22 cellular contexts compared by ENCODE assay signal in the genomic region with DNA sequence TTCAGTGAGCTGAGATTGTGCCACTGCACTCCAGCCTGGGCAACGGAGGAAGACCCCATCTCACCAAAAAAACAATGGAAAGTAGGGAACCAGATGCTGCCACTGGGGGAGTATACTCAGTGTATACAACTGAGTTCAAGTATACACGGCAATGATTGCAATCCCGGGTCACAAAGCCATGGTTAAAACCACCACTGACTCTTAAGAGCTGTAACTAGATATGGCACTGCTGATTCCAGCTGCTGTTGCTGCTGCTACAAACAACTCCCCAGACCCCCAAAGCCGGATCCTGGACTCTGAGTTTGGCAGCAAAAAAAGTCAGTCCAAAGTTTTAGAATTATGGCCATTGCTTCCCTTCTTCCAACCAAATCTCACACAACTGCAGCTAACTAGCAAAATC. TPM values are rescaled to one million over a fixed set of nuclear protein-coding genes. Genes with fewer than 3 reads are reported as not detected.
DNase-seq lines count a peak whose midpoint lies in the region; ATAC-seq and TF ChIP-seq lines count a peak whose summit lies in the region.
"Had no signal": no experiment of that assay in that cellular context is flagged by ENCODE, and none has a peak within 500 bp of the region (broad histone marks: within the 10 kb centered on the region; RNA-seq: fewer than 3 reads in every experiment).

No MANE protein-coding gene starts in this region.

- H3F3A ChIP-seq in SK-N-SH (replicated peaks; ENCODE audit: insufficient read depth) = no peaks in the 10 kb centered on the region

- 72% methylated on average over 4 of the region's 4 CpGs for WGBS in SK-N-SH (ENCODE audit: low lambda C conversion rate)
- 83 to 87% methylated on average over 4 of the region's 4 CpGs for WGBS in testis, 2 donors

- H3K9ac ChIP-seq in SK-N-SH = no peak overlapping the region

- peaks cover 3% of the 10 kb centered on the region for H3K9me3 Mint-ChIP-seq in WTC11

- H3K4me1 Mint-ChIP-seq in WTC11 = no peaks in the 10 kb centered on the region

- H3K36me3 ChIP-seq in SK-N-SH (replicated peaks in 1 of 2; ENCODE audit: control insufficient read depth in 1 of 2, insufficient read depth in 2 of 2, low read length in 1 of 2) (no peaks in the 10 kb centered on the region), testis (ENCODE audit: low read depth, missing control alignments) (no peaks in the 10 kb centered on the region), HAP-1 (replicated peaks) (no peaks in the 10 kb centered on the region)
- H3K36me3 ChIP-seq: BE2C had no signal

- no peak overlapping the region for H3K4me2 ChIP-seq in SK-N-SH

- TF ChIP-seq RAD21 in SK-N-SH (IDR thresholded peaks at IDR 0.05; ENCODE audit: low read length) = no peak

- no peak for TF ChIP-seq POLR2A in testis (IDR thresholded peaks at IDR 0.05)

- H3K4me3 ChIP-seq in SK-N-SH (ENCODE audit: low read depth in 2 of 2, low read length in 1 of 2) = no peak overlapping the region
- H3K4me3 ChIP-seq in testis = no peak overlapping the region
- no peak overlapping the region for H3K4me3 ChIP-seq in HAP-1

- H4K20me1 ChIP-seq in SK-N-SH (ENCODE audit: insufficient read depth) = no peaks in the 10 kb centered on the region

- H3K27ac ChIP-seq in SK-N-SH (ENCODE audit: low read depth in 2 of 2, low read length in 1 of 2) (no peak overlapping the region), testis (no peak overlapping the region)

- peaks cover 6% of the 10 kb centered on the region; the same call in 1 of the 2 replicates for H3K27me3 ChIP-seq in SK-N-SH (ENCODE audit: insufficient read depth)
- H3K27me3 ChIP-seq in testis = no peaks in the 10 kb centered on the region
- H3K27me3 ChIP-seq in HAP-1 (ENCODE audit: low read depth) = no peaks in the 10 kb centered on the region
- H3K27me3 ChIP-seq: BE2C had no signal

- H3K9me3 ChIP-seq in SK-N-SH (no peaks in the 10 kb centered on the region), testis (no peaks in the 10 kb centered on the region), HAP-1 (peaks cover 5% of the 10 kb centered on the region)
- H3K9me3 ChIP-seq: BE2C had no signal

- ATAC-seq in SK-N-SH treated with all-trans-retinoic acid at 6 μM for 48 hours = no peak
- no peak for ATAC-seq in WTC11
- ATAC-seq in HG03095 (IDR thresholded peaks at IDR 0.05; ENCODE audit: unreplicated experiment) = no peak

- no peaks in the 10 kb centered on the region for H3K27me3 Mint-ChIP-seq in WTC11 (ENCODE audit: low read depth)

- H3K79me2 ChIP-seq in SK-N-SH (ENCODE audit: insufficient read depth) = no peaks in the 10 kb centered on the region

- H3K36me3 Mint-ChIP-seq in WTC11 = peaks cover 7% of the 10 kb centered on the region

- 0 out of 2 replicates have a peak overlapping the region, but pooled peaks have one; percentile 4 for H2AFZ ChIP-seq in SK-N-SH (ENCODE audit: low read depth)

- H3K9me2 ChIP-seq in SK-N-SH = no peaks in the 10 kb centered on the region

- no peak for TF ChIP-seq CTCF in SK-N-SH (IDR thresholded peaks at IDR 0.05)
- no peak for TF ChIP-seq CTCF in WTC11 (IDR thresholded peaks at IDR 0.05)
- TF ChIP-seq CTCF in testis (IDR thresholded peaks at IDR 0.05) = no peak

- TF ChIP-seq EP300 in SK-N-SH (IDR thresholded peaks at IDR 0.05; ENCODE audit: borderline replicate concordance in 1 of 2, low read depth in 1 of 2, low read length in 1 of 2) = no peak

- H3K4me3 Mint-ChIP-seq in WTC11 = no peak overlapping the region

- CTCF ChIA-PET in SK-N-SH (lab: Yijun Ruan, JAX) (interaction anchor here (0.9 to 2.0 kb wide), 4 partner anchors 11 to 36 kb away, joined by 3 to 11 read pairs (median 6); no protein-coding TSS in a partner anchor), WTC11 (lab: Charles Lee) (interaction anchor here (1.7 to 1.8 kb wide), 2 partner anchors 18 to 19 kb away, joined by 5 to 8 read pairs; no protein-coding TSS in a partner anchor)

- POLR2A ChIA-PET in SK-N-SH (lab: Yijun Ruan, JAX) (no interaction called here), WTC11 (lab: Charles Lee) (interaction anchor here (0.9 kb wide), 1 partner anchor 26 kb away, joined by 3 read pairs; no protein-coding TSS in a partner anchor)

- no peak for DNase-seq in SK-N-SH
- no peak for DNase-seq in WTC11 (ENCODE audit: low spot score)
- DNase-seq in myocyte (ENCODE audit: low read depth) = peak; percentile 32
- DNase-seq in testis = no peak
- DNase-seq in HAP-1 (ENCODE audit: low spot score in 2 of 2) = no peak
- DNase-seq: BE2C, Calu3, DMS79 treated with DMSO at 0.1 percent for 48 hours, GF-D8, GOT3, HCEC 1CT, KG1, MM.1S, NCI-H1048, NCI-H1417, NCI-H1694, NCI-H2029 treated with DMSO at 0.1 percent for 48 hours, NCI-H446, NCI-H526 treated with DMSO at 0.1 percent for 48 hours, SIG-M5 had no signal

- H3K4me1 ChIP-seq in SK-N-SH (ENCODE audit: control insufficient read depth in 1 of 2, insufficient read depth in 2 of 2, low read depth in 1 of 2, low read length in 1 of 2) (no peaks in the 10 kb centered on the region), testis (no peaks in the 10 kb centered on the region), HAP-1 (peaks cover 4% of the 10 kb centered on the region; the same call in 1 of the 2 replicates)
- H3K4me1 ChIP-seq: BE2C had no signal

- intact Hi-C loops in testis (cut with DNase I; ENCODE audit: low total_unique reads) = no loop called here

- H3K27ac Mint-ChIP-seq in WTC11 = no peak overlapping the region

- in situ Hi-C loops in HAP-1 (cut with MboI; ENCODE audit: low sequenced_read_pairs) = no loop called here

TF ChIP-seq in SK-N-SH, 30 proteins besides CTCF, POLR2A, EP300 and RAD21 (continues in another document):
- TF ChIP-seq TEAD4 (IDR thresholded peaks at IDR 0.05; ENCODE audit: borderline replicate concordance, insufficient read depth) (no peak), TCF12 (IDR thresholded peaks at IDR 0.05) (no peak), MXI1 (IDR thresholded peaks at IDR 0.05; ENCODE audit: low read depth, low read length) (no peak)
- TF ChIP-seq, protein P1, sequence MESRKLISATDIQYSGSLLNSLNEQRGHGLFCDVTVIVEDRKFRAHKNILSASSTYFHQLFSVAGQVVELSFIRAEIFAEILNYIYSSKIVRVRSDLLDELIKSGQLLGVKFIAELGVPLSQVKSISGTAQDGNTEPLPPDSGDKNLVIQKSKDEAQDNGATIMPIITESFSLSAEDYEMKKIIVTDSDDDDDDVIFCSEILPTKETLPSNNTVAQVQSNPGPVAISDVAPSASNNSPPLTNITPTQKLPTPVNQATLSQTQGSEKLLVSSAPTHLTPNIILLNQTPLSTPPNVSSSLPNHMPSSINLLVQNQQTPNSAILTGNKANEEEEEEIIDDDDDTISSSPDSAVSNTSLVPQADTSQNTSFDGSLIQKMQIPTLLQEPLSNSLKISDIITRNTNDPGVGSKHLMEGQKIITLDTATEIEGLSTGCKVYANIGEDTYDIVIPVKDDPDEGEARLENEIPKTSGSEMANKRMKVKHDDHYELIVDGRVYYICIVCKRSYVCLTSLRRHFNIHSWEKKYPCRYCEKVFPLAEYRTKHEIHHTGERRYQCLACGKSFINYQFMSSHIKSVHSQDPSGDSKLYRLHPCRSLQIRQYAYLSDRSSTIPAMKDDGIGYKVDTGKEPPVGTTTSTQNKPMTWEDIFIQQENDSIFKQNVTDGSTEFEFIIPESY (IDR thresholded peaks at IDR 0.05; ENCODE audit: borderline replicate concordance, low read depth) = no peak

TF ChIP-seq in SK-N-SH treated with all-trans-retinoic acid at 6 μM for 48 hours, 23 proteins besides CTCF, POLR2A, EP300 and RAD21 (continues in another document):
- TF ChIP-seq TOX (CRISPR knock-in tag; IDR thresholded peaks at IDR 0.05; ENCODE audit: borderline replicate concordance) = no peak
- no peak for TF ChIP-seq GLIS3 (CRISPR knock-in tag; IDR thresholded peaks at IDR 0.05)
- TF ChIP-seq ZNF70 (CRISPR knock-in tag; IDR thresholded peaks at IDR 0.05) = no peak
- TF ChIP-seq ZFP30 (CRISPR knock-in tag; IDR thresholded peaks at IDR 0.05) = no peak
- TF ChIP-seq SNAI2 (CRISPR knock-in tag; IDR thresholded peaks at IDR 0.05) = no peak

TF ChIP-seq in WTC11, 78 proteins besides CTCF, POLR2A, EP300 and RAD21:
- TF ChIP-seq GABPB1 (CRISPR knock-in tag; IDR thresholded peaks at IDR 0.05) = no peak
- no peak for TF ChIP-seq CREM (CRISPR knock-in tag; IDR thresholded peaks at IDR 0.05)
- TF ChIP-seq ZNF121 (CRISPR knock-in tag; IDR thresholded peaks at IDR 0.05) = 0 out of 2 replicates have a peak, but pooled peaks have one; percentile 23

RNA-seq across cellular contexts. Expression of a gene that starts 43.6 kb away (rescaled TPM):
- polyA plus RNA-seq in SK-N-SH (2012; rRNA removed) (77.6 and 82.3 TPM in 2 replicates), testis (ENCODE audit: insufficient read depth, low read depth, low replicate concordance) (143 TPM)
- polyA plus RNA-seq in SK-N-SH (2012; cell fraction: cytosol; rRNA removed) = 116 and 144 TPM in 2 replicates
- polyA plus RNA-seq in SK-N-SH (2012; cell fraction: nucleus; rRNA removed) = 27.9 and 31.9 TPM in 2 replicates
- total RNA-seq in WTC11 (2021) (99.5 to 114 TPM (median 108 TPM) in 3 replicates), myocyte (190 and 199 TPM in 2 replicates), testis (100 to 1,000 TPM; 134 to 142 TPM)
- 207 TPM for polyA plus RNA-seq in myocyte (2012)
